In the genomic region with DNA sequence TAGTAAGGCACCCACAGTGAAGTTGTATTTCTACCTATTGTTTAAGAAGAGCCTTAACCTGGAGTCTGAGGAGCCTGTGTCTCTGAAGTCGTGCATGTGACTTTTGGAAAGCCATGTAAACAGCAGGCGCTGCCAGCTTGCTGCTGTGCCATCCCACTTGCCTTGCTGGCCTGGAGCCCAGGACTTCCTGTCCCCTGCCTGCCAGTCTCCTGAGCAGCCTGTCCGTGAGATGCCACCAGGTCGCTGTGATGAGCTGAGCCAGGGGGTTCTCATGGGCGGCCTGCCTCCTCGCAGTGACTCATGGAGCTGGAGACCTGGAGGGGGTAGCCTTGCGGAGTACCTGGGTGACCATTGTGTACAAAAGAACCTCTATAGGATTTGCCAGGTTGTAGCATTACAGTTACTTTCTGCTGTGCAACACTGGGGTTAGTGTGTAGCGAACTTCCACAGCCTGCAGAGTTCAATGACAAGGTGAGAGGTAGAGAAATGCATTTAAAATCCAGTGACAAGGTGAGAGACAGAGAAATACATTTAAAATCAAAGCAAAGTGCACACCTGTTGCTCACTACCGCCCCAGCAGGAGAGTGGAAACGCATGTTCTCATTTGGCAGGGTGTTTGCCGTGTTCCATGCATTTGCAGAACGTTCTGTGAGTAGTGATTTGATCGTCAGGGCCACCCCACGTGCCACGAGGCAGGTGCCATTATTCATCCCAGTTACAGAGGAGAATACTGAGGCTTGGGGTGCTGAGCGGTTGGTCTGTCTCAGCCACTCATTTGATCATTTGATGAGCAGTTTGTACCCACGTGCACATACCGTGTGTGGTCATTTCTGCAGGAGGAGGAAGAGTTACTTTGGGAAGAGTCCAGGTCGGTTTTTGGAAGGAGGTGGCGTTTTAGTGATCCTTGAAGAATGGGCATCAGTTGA, we compare ENCODE assay signal across 16 cellular contexts. TPM values are rescaled to one million over a fixed set of nuclear protein-coding genes. Genes with fewer than 3 reads are reported as not detected.
DNase-seq lines count a peak whose midpoint lies in the region; ATAC-seq and TF ChIP-seq lines count a peak whose summit lies in the region.
"Had no signal": no experiment of that assay in that cellular context is flagged by ENCODE, and none has a peak within 500 bp of the region (broad histone marks: within the 10 kb centered on the region; RNA-seq: fewer than 3 reads in every experiment).

No MANE protein-coding gene starts in this region.

- H3K9me3 ChIP-seq in lung (ENCODE audit: control insufficient read depth in 2 of 2, insufficient read depth in 1 of 2, low read length in 1 of 2): no peaks in the 10 kb centered on the region
- H3K9me3 ChIP-seq in ascending aorta: no peaks in the 10 kb centered on the region

- intact Hi-C loops in ascending aorta (cut with DNase I): no loop called here

- H3K27me3 Mint-ChIP-seq in immature natural killer cell (ENCODE audit: low read depth in 3 of 3): no peaks in the 10 kb centered on the region
- H3K27me3 Mint-ChIP-seq: brain; CD4-positive, alpha-beta memory T cell; naive thymus-derived CD8-positive, alpha-beta T cell had no signal

- H3K36me3 ChIP-seq in lung (ENCODE audit: control insufficient read depth in 2 of 2, insufficient read depth in 2 of 2, low read length in 2 of 2): peaks cover 3 to 13% of the 10 kb centered on the region in 2 donors
- H3K36me3 ChIP-seq in ascending aorta: peaks cover 16 to 26% of the 10 kb centered on the region in 2 donors

- H3K4me1 Mint-ChIP-seq in immature natural killer cell: no peaks in the 10 kb centered on the region
- H3K4me1 Mint-ChIP-seq: CD4-positive, alpha-beta memory T cell had no signal

- DNase-seq in NCI-H510A treated with DMSO at 0.1 percent for 48 hours (lab: John Stamatoyannopoulos, UW) (peak; percentile 5), NCI-H510A (lab: John Stamatoyannopoulos, UW) (no peak), cerebellum (ENCODE audit: low spot score) (peak; percentile 63), lung (ENCODE audit: low spot score) (peak; percentile 45), ascending aorta (ENCODE audit: low spot score in 2 of 2) (no peak), immature natural killer cell (no peak), NOMO-1 treated with DMSO at 0.1 percent for 48 hours (lab: John Stamatoyannopoulos, UW; ENCODE audit: unreplicated experiment) (no peak)
- DNase-seq: activated CD4-positive, alpha-beta T cell treated with anti-CD3 and anti-CD28 coated beads for 1 hour; activated CD8-positive, alpha-beta memory T cell treated with anti-CD3 and anti-CD28 coated beads, Interleukin-2, amount 50 U/mL, for 4 hours; activated naive CD4-positive, alpha-beta T cell treated with anti-CD3 and anti-CD28 coated beads for 36 hours; CD4-positive, alpha-beta memory T cell; naive thymus-derived CD8-positive, alpha-beta T cell; stimulated activated CD4-positive, alpha-beta T cell treated with anti-CD3 and anti-CD28 coated beads, Interleukin-2, amount 100 ng/mL, for 24 hours had no signal

- WGBS in lung, 2 donors: 87 to 92% methylated on average over 20 of the region's 20 CpGs

- peak overlapping the region in 1 of 2 donors; percentile 65 for H3K27ac ChIP-seq in lung (ENCODE audit: low read depth in 1 of 2, low read length in 1 of 2)
- no peak overlapping the region for H3K27ac ChIP-seq in ascending aorta

- ATAC-seq in lung (ENCODE audit: insufficient read depth, low FRiP score) (no peak), HG03108 (IDR thresholded peaks at IDR 0.05; ENCODE audit: unreplicated experiment) (no peak)
- ATAC-seq: naive thymus-derived CD8-positive, alpha-beta T cell had no signal

- H3K4me1 ChIP-seq in lung (ENCODE audit: control insufficient read depth in 2 of 2, insufficient read depth in 2 of 2, low read length in 2 of 2): peaks cover 0 to 5% of the 10 kb centered on the region in 2 donors
- no peaks in the 10 kb centered on the region for H3K4me1 ChIP-seq in ascending aorta

- peaks cover 7 to 19% (median 10%) of the 10 kb centered on the region in 3 donors for H3K36me3 Mint-ChIP-seq in immature natural killer cell

- H3K4me3 ChIP-seq in lung (no peak overlapping the region), ascending aorta (no peak overlapping the region)

- H3K27me3 ChIP-seq in lung (ENCODE audit: control insufficient read depth, insufficient read depth): no peaks in the 10 kb centered on the region
- H3K27me3 ChIP-seq in ascending aorta: no peaks in the 10 kb centered on the region

- no peaks in the 10 kb centered on the region for H3K9me3 Mint-ChIP-seq in immature natural killer cell
- H3K9me3 Mint-ChIP-seq: activated naive CD4-positive, alpha-beta T cell treated with anti-CD3 and anti-CD28 coated beads for 36 hours; brain; CD4-positive, alpha-beta memory T cell; naive thymus-derived CD8-positive, alpha-beta T cell had no signal

- H3K27ac Mint-ChIP-seq in immature natural killer cell: no peak overlapping the region
- H3K27ac Mint-ChIP-seq: activated naive CD4-positive, alpha-beta T cell treated with anti-CD3 and anti-CD28 coated beads for 36 hours; brain; CD4-positive, alpha-beta memory T cell had no signal

- TF ChIP-seq CTCF in lung (IDR thresholded peaks at IDR 0.05; ENCODE audit: control extremely low read depth, extremely low read depth): no peak
- TF ChIP-seq CTCF in ascending aorta (IDR thresholded peaks at IDR 0.05): no peak

- no peak overlapping the region for H3K4me3 Mint-ChIP-seq in immature natural killer cell
- H3K4me3 Mint-ChIP-seq: activated naive CD4-positive, alpha-beta T cell treated with anti-CD3 and anti-CD28 coated beads for 36 hours; brain; CD4-positive, alpha-beta memory T cell; naive thymus-derived CD8-positive, alpha-beta T cell had no signal

RNA-seq across cellular contexts. Expression of gene BHLHA15, which starts 36.6 kb away (rescaled TPM):
- 5.4 TPM for total RNA-seq in cerebellum
- 1 to 10 TPM; 1.5 to 3.6 TPM for total RNA-seq in lung
- 1 to 10 TPM in 1 of 2 donors, under 1 TPM in 1; 0.93 to 4.0 TPM for polyA plus RNA-seq in lung
- total RNA-seq in ascending aorta: not detected
- not detected for polyA plus RNA-seq in immature natural killer cell
- total RNA-seq: CD4-positive, alpha-beta memory T cell; H4; naive thymus-derived CD8-positive, alpha-beta T cell had no signal
- polyA plus RNA-seq: CD4-positive, alpha-beta memory T cell had no signal

Comparison
In these comparisons a context has a peak if more than half of its experiments do, and no peak if none do; other contexts are left out.
1. DNase-seq: peak in NCI-H510A treated with DMSO at 0.1 percent for 48 hours (single experiment), cerebellum (single experiment) and lung (single experiment); none in NCI-H510A (single experiment), ascending aorta (0 of 2), immature natural killer cell (0 of 3) and NOMO-1 treated with DMSO at 0.1 percent for 48 hours (single experiment).